Comparison of ENCODE assay signal across 34 cellular contexts in genomic region chrX:5575407-5575806, GRCh38.
"Had no signal": no experiment of that assay in that cellular context is flagged by ENCODE, and none has a peak within 500 bp of the region (broad histone marks: within the 10 kb centered on the region; RNA-seq: fewer than 3 reads in every experiment).

No MANE protein-coding gene starts in this region.

- H3K27ac ChIP-seq: KMS-11 had no signal

- H3K9ac ChIP-seq: KMS-11 had no signal

- H3K4me2 ChIP-seq: KMS-11 had no signal

- H3K36me3 ChIP-seq: MG63 had no signal

- DNase-seq: Kasumi-1, KBM-7, KG1, MG63, MM.1S, MV-4-11, NCI-H1092, NCI-H1092 treated with DMSO at 0.1 percent for 48 hours, NCI-H1105, NCI-H1105 treated with DMSO at 0.1 percent for 48 hours, NCI-H1417, NCI-H1417 treated with DMSO at 0.1 percent for 48 hours, NCI-H1436, NCI-H1436 treated with DMSO at 0.1 percent for 48 hours, NCI-H146, NCI-H1694, NCI-H1694 treated with DMSO at 0.1 percent for 48 hours, NCI-H187, NCI-H187 treated with DMSO at 0.1 percent for 48 hours, NCI-H1930, NCI-H2029, NCI-H2029 treated with DMSO at 0.1 percent for 48 hours, NCI-H2081, NCI-H2081 treated with DMSO at 0.1 percent for 48 hours, NCI-H2107, NCI-H2171, NCI-H2171 treated with DMSO at 0.1 percent for 48 hours, NCI-H2227 treated with DMSO at 0.1 percent for 48 hours, NCI-H226, NCI-H345, NCI-H446, NCI-H446 treated with DMSO at 0.1 percent for 48 hours, NCI-H510A had no signal

- H3K9me3 ChIP-seq: MG63 had no signal

- H3K27me3 ChIP-seq: MG63 had no signal

- H3K4me3 ChIP-seq: MG63 had no signal
